Comparison of ENCODE assay signal across 17 cellular contexts in genomic region chr3:122797291-122797690, GRCh38. TPM values are rescaled to one million over a fixed set of nuclear protein-coding genes. Genes with fewer than 3 reads are reported as not detected.
A peak's percentile ranks its signal among the peaks of the same experiment; 100 is the strongest.
DNase-seq lines count a peak whose midpoint lies in the region; ATAC-seq and TF ChIP-seq lines count a peak whose summit lies in the region.
"Had no signal": no experiment of that assay in that cellular context is flagged by ENCODE, and none has a peak within 500 bp of the region (broad histone marks: within the 10 kb centered on the region; RNA-seq: fewer than 3 reads in every experiment).

No MANE protein-coding gene starts in this region.

- H3K4me1 ChIP-seq in colonic mucosa = no peaks in the 10 kb centered on the region
- H3K4me1 ChIP-seq in neutrophil (ENCODE audit: control insufficient read depth in 1 of 2, insufficient read depth in 1 of 2, low read depth in 1 of 2, low read length in 1 of 2) = peaks cover 59 to 72% of the 10 kb centered on the region in 2 experiments
- peaks cover 17% of the 10 kb centered on the region for H3K4me1 ChIP-seq in smooth muscle cell (ENCODE audit: low read depth)

- peaks cover 19% of the 10 kb centered on the region for H3K79me2 ChIP-seq in smooth muscle cell (ENCODE audit: low read depth)

- intact Hi-C loops in colonic mucosa (cut with DNase I) = no loop called here

- H3K9me3 ChIP-seq in colonic mucosa = no peaks in the 10 kb centered on the region
- no peaks in the 10 kb centered on the region for H3K9me3 ChIP-seq in neutrophil
- no peaks in the 10 kb centered on the region for H3K9me3 ChIP-seq in smooth muscle cell (replicated peaks; ENCODE audit: low read depth)

- no peak for DNase-seq in activated CD4-positive, CD25-positive, alpha-beta regulatory T cell (lab: John Stamatoyannopoulos, UW)
- DNase-seq in NCI-H226 (peak; percentile 13), colonic mucosa (peak; percentile 30), smooth muscle cell (lab: John Stamatoyannopoulos, UW; ENCODE audit: unreplicated experiment) (no peak)
- DNase-seq: activated CD4-positive, alpha-beta T cell treated with anti-CD3 and anti-CD28 coated beads, Interleukin-2, amount 10 ng/mL, durations not matched to agents 7 days and 5 days; activated T-cell treated with anti-CD3 and anti-CD28 coated beads, Interleukin-2, amount 50 U/mL, for 48 hours; COR-L47; GM23248; NCI-H1436 treated with DMSO at 0.1 percent for 48 hours; retina had no signal

- peaks cover 16% of the 10 kb centered on the region for H4K20me1 ChIP-seq in smooth muscle cell (ENCODE audit: low read depth)

- H3K4me2 ChIP-seq in smooth muscle cell = no peak overlapping the region
- H3K4me2 ChIP-seq: KMS-11 had no signal

- H3K4me3 ChIP-seq in colonic mucosa (no peak overlapping the region), neutrophil (ENCODE audit: low read depth in 1 of 2, low read length in 1 of 2) (peak overlapping the region in 1 of 2 experiments; percentile 83), smooth muscle cell (no peak overlapping the region)
- H3K4me3 ChIP-seq: GM23248, lung had no signal

- no peaks in the 10 kb centered on the region for H3F3A ChIP-seq in smooth muscle cell (ENCODE audit: low read depth)

- WGBS in smooth muscle cell (ENCODE audit: low lambda C conversion rate) = 93% methylated on average over 3 of the region's 3 CpGs

- no peak overlapping the region for H3K9ac ChIP-seq in colonic mucosa (ENCODE audit: low read depth in 2 of 2, low read length in 2 of 2)
- H3K9ac ChIP-seq in smooth muscle cell (ENCODE audit: low read depth) = no peak overlapping the region
- H3K9ac ChIP-seq: GM23248, KMS-11 had no signal

- no peak for TF ChIP-seq CTCF in colonic mucosa (IDR thresholded peaks at IDR 0.05)
- TF ChIP-seq CTCF in neutrophil (IDR thresholded peaks at IDR 0.05) = no peak
- TF ChIP-seq CTCF in smooth muscle cell (IDR thresholded peaks at IDR 0.05; ENCODE audit: borderline replicate concordance, insufficient read depth, poor library complexity, severe bottlenecking) = no peak

- H3K36me3 ChIP-seq in colonic mucosa (no peaks in the 10 kb centered on the region), neutrophil (no peaks in the 10 kb centered on the region), smooth muscle cell (ENCODE audit: low read depth) (no peaks in the 10 kb centered on the region)

- H3K27me3 ChIP-seq in colonic mucosa (no peaks in the 10 kb centered on the region), neutrophil (no peaks in the 10 kb centered on the region), smooth muscle cell (ENCODE audit: low read depth) (no peaks in the 10 kb centered on the region)

- H2AFZ ChIP-seq in smooth muscle cell (ENCODE audit: low read depth) = no peak overlapping the region
- H2AFZ ChIP-seq: GM23248 had no signal

- H3K27ac ChIP-seq in colonic mucosa (no peak overlapping the region), neutrophil (peak overlapping the region; percentile 99), smooth muscle cell (ENCODE audit: low read depth) (no peak overlapping the region)
- H3K27ac ChIP-seq: GM23248, KMS-11 had no signal

- peak; percentile 44 to 54 for ATAC-seq in activated CD4-positive, CD25-positive, alpha-beta regulatory T cell treated with anti-CD3 and anti-CD28 coated beads, Interleukin-2, amount 50 U/mL, for 24 hours
- ATAC-seq in GM21723 (IDR thresholded peaks at IDR 0.05; ENCODE audit: unreplicated experiment) = no peak
- ATAC-seq in HG03457 (IDR thresholded peaks at IDR 0.05; ENCODE audit: unreplicated experiment) = no peak
- ATAC-seq: Right ventricle myocardium inferior had no signal

RNA-seq across cellular contexts. Expression of gene SLC49A4, which starts 2.4 kb away (rescaled TPM):
- total RNA-seq in colonic mucosa (10 to 100 TPM; 13.7 to 21.3 TPM), smooth muscle cell (18.1 and 19.5 TPM in 2 replicates)
- polyA plus RNA-seq in smooth muscle cell = 7.8 and 10.2 TPM in 2 replicates

RNA-seq across cellular contexts. Expression of gene HSPBAP1, which starts 3.7 kb away (rescaled TPM):
- total RNA-seq in colonic mucosa = 1 to 10 TPM; 4.1 to 5.7 TPM
- total RNA-seq in smooth muscle cell = 3.6 and 4.8 TPM in 2 replicates
- polyA plus RNA-seq in smooth muscle cell = 2.7 and 5.4 TPM in 2 replicates

Comparison
In these comparisons a context has a peak if more than half of its experiments do, and no peak if none do; other contexts are left out.
1. ATAC-seq: peak in activated CD4-positive, CD25-positive, alpha-beta regulatory T cell treated with anti-CD3 and anti-CD28 coated beads, Interleukin-2, amount 50 U/mL, for 24 hours (2 of 2); none in GM21723 (single experiment) and HG03457 (single experiment).
2. DNase-seq: peak in NCI-H226 (single experiment) and colonic mucosa (single experiment); none in activated CD4-positive, CD25-positive, alpha-beta regulatory T cell (0 of 4) and smooth muscle cell (single experiment).